14 cellular contexts compared by ENCODE assay signal in genomic region chr22:25388866-25389540, GRCh38.
A peak's percentile ranks its signal among the peaks of the same experiment; 100 is the strongest.
DNase-seq lines count a peak whose midpoint lies in the region; ATAC-seq lines count a peak whose summit lies in the region.
"Had no signal": no experiment of that assay in that cellular context is flagged by ENCODE, and none has a peak within 500 bp of the region (broad histone marks: within the 10 kb centered on the region; RNA-seq: fewer than 3 reads in every experiment).

No MANE protein-coding gene starts in this region.

- CTCF ChIA-PET in naive thymus-derived CD4-positive, alpha-beta T cell (lab: Charles Lee): no interaction called here

- POLR2A ChIA-PET in naive thymus-derived CD4-positive, alpha-beta T cell (lab: Charles Lee): no interaction called here

- no peaks in the 10 kb centered on the region for H3K9me3 Mint-ChIP-seq in activated T-helper 1 cell treated with anti-CD3 and anti-CD28 coated beads, Interleukin-12 subunit alpha, Interleukin-12 subunit beta, Interleukin-2, Interleukin-4 antibody, amounts not matched to agents 30 ng/mL and 10 ng/mL and 1 ng/mL, durations not matched to agents 14 hours and 24 hours and 36 hours
- H3K9me3 Mint-ChIP-seq in naive thymus-derived CD4-positive, alpha-beta T cell: no peaks in the 10 kb centered on the region

- H3K4me3 Mint-ChIP-seq in activated T-helper 1 cell treated with anti-CD3 and anti-CD28 coated beads, Interleukin-12 subunit alpha, Interleukin-12 subunit beta, Interleukin-2, Interleukin-4 antibody, amounts not matched to agents 30 ng/mL and 10 ng/mL and 1 ng/mL, durations not matched to agents 14 hours and 24 hours and 36 hours: peak overlapping the region; percentile 22
- peak overlapping the region; percentile 16 to 68 (median 48) for H3K4me3 Mint-ChIP-seq in naive thymus-derived CD4-positive, alpha-beta T cell

- no peaks in the 10 kb centered on the region for H3K36me3 Mint-ChIP-seq in activated T-helper 1 cell treated with anti-CD3 and anti-CD28 coated beads, Interleukin-12 subunit alpha, Interleukin-12 subunit beta, Interleukin-2, Interleukin-4 antibody, amounts not matched to agents 30 ng/mL and 10 ng/mL and 1 ng/mL, durations not matched to agents 14 hours and 24 hours and 36 hours (ENCODE audit: low read depth)
- H3K36me3 Mint-ChIP-seq in naive thymus-derived CD4-positive, alpha-beta T cell: no peaks in the 10 kb centered on the region

- ATAC-seq in naive thymus-derived CD4-positive, alpha-beta T cell: peak; percentile 54
- ATAC-seq in sciatic nerve: no peak
- no peak for ATAC-seq in Right ventricle myocardium inferior
- ATAC-seq: body of pancreas had no signal

- no peak overlapping the region for H3K27ac Mint-ChIP-seq in activated T-helper 1 cell treated with anti-CD3 and anti-CD28 coated beads, Interleukin-12 subunit alpha, Interleukin-12 subunit beta, Interleukin-2, Interleukin-4 antibody, amounts not matched to agents 30 ng/mL and 10 ng/mL and 1 ng/mL, durations not matched to agents 14 hours and 24 hours and 36 hours
- peak overlapping the region in 4 of 9 donors; percentile 11 to 75 (median 48) for H3K27ac Mint-ChIP-seq in naive thymus-derived CD4-positive, alpha-beta T cell

- H3K27me3 ChIP-seq in naive thymus-derived CD4-positive, alpha-beta T cell (ENCODE audit: control insufficient read depth in 2 of 2, insufficient read depth in 2 of 2, low read length in 2 of 2): no peaks in the 10 kb centered on the region
- H3K27me3 ChIP-seq: BE2C, body of pancreas had no signal

- no peaks in the 10 kb centered on the region for H3K36me3 ChIP-seq in naive thymus-derived CD4-positive, alpha-beta T cell (ENCODE audit: control insufficient read depth in 2 of 3, insufficient read depth in 3 of 3, low read length in 3 of 3)
- H3K36me3 ChIP-seq: BE2C had no signal

- intact Hi-C loops in activated T-helper 1 cell treated with anti-CD3 and anti-CD28 coated beads, Interleukin-12 subunit alpha, Interleukin-12 subunit beta, Interleukin-2, Interleukin-4 antibody, amounts not matched to agents 30 ng/mL and 10 ng/mL and 1 ng/mL, durations not matched to agents 14 hours and 24 hours and 36 hours (cut with micrococcal nuclease): no loop called here
- intact Hi-C loops in naive thymus-derived CD4-positive, alpha-beta T cell (cut with micrococcal nuclease): no loop called here
- intact Hi-C loops in sciatic nerve (cut with DNase I): no loop called here
- intact Hi-C loops in Right ventricle myocardium inferior (cut with DNase I): no loop called here

- DNase-seq in CD1c-positive myeloid dendritic cell (ENCODE audit: extremely low spot score) (peak; percentile 69), Kasumi-1 (lab: John Stamatoyannopoulos, UW) (peak; percentile 51 to 60), sciatic nerve (ENCODE audit: low spot score) (no peak), Right ventricle myocardium inferior (ENCODE audit: missing footprints) (no peak), NCI-H1436 (lab: John Stamatoyannopoulos, UW) (no peak), EL (no peak)
- DNase-seq in activated T-helper 1 cell treated with anti-CD3 and anti-CD28 coated beads, Interleukin-12 subunit alpha, Interleukin-12 subunit beta, Interleukin-2, Interleukin-4 antibody, amounts not matched to agents 30 ng/mL and 10 ng/mL and 1 ng/mL, durations not matched to agents 14 hours and 24 hours and 36 hours (ENCODE audit: low spot score): no peak
- no peak for DNase-seq in naive thymus-derived CD4-positive, alpha-beta T cell
- DNase-seq: BE2C; body of pancreas; H7; stimulated activated CD4-positive, alpha-beta T cell treated with anti-CD3 and anti-CD28 coated beads, Interleukin-12 subunit alpha, Interleukin-12 subunit beta, amount 100 ng/mL, for 4 hours; stimulated activated naive CD4-positive, alpha-beta T cell had no signal

- H3K9me3 ChIP-seq in naive thymus-derived CD4-positive, alpha-beta T cell (ENCODE audit: control insufficient read depth in 2 of 3, low read length in 3 of 3): no peaks in the 10 kb centered on the region
- H3K9me3 ChIP-seq: BE2C, body of pancreas had no signal

- H3K27ac ChIP-seq in naive thymus-derived CD4-positive, alpha-beta T cell (ENCODE audit: low read depth, low read length): no peak overlapping the region
- H3K27ac ChIP-seq: SK-N-MC had no signal

- H3K27me3 Mint-ChIP-seq in activated T-helper 1 cell treated with anti-CD3 and anti-CD28 coated beads, Interleukin-12 subunit alpha, Interleukin-12 subunit beta, Interleukin-2, Interleukin-4 antibody, amounts not matched to agents 30 ng/mL and 10 ng/mL and 1 ng/mL, durations not matched to agents 14 hours and 24 hours and 36 hours (ENCODE audit: insufficient read depth): no peaks in the 10 kb centered on the region
- H3K27me3 Mint-ChIP-seq in naive thymus-derived CD4-positive, alpha-beta T cell: no peaks in the 10 kb centered on the region

- no peak overlapping the region for H3K4me3 ChIP-seq in naive thymus-derived CD4-positive, alpha-beta T cell (ENCODE audit: low read length)
- H3K4me3 ChIP-seq: body of pancreas, SK-N-MC had no signal

- peaks cover 26 to 43% of the 10 kb centered on the region in 2 donors for H3K4me1 ChIP-seq in naive thymus-derived CD4-positive, alpha-beta T cell (ENCODE audit: control insufficient read depth in 2 of 2, insufficient read depth in 2 of 2, low read length in 2 of 2)

- peaks cover 42% of the 10 kb centered on the region for H3K4me1 Mint-ChIP-seq in activated T-helper 1 cell treated with anti-CD3 and anti-CD28 coated beads, Interleukin-12 subunit alpha, Interleukin-12 subunit beta, Interleukin-2, Interleukin-4 antibody, amounts not matched to agents 30 ng/mL and 10 ng/mL and 1 ng/mL, durations not matched to agents 14 hours and 24 hours and 36 hours (ENCODE audit: low read depth)
- H3K4me1 Mint-ChIP-seq in naive thymus-derived CD4-positive, alpha-beta T cell: peaks cover 46 to 71% (median 59%) of the 10 kb centered on the region in 7 donors

Comparison
In these comparisons a context has a peak if more than half of its experiments do, and no peak if none do; other contexts are left out.
1. DNase-seq: peak in CD1c-positive myeloid dendritic cell (single experiment) and Kasumi-1 (2 of 2); none in activated T-helper 1 cell treated with anti-CD3 and anti-CD28 coated beads, Interleukin-12 subunit alpha, Interleukin-12 subunit beta, Interleukin-2, Interleukin-4 antibody, amounts not matched to agents 30 ng/mL and 10 ng/mL and 1 ng/mL, durations not matched to agents 14 hours and 24 hours and 36 hours (single experiment), naive thymus-derived CD4-positive, alpha-beta T cell (0 of 9), sciatic nerve (single experiment), Right ventricle myocardium inferior (single experiment), NCI-H1436 (single experiment) and EL (single experiment).